In genomic region chr13:50379584-50379983, GRCh38 we compare ENCODE assay signal across 21 cellular contexts.
A peak's percentile ranks its signal among the peaks of the same experiment; 100 is the strongest.
DNase-seq lines count a peak whose midpoint lies in the region; ATAC-seq and TF ChIP-seq lines count a peak whose summit lies in the region.
"Had no signal": no experiment of that assay in that cellular context is flagged by ENCODE, and none has a peak within 500 bp of the region (broad histone marks: within the 10 kb centered on the region; RNA-seq: fewer than 3 reads in every experiment).

No MANE protein-coding gene starts in this region.

- no peak for TF ChIP-seq CTCF in DND-41 (IDR thresholded peaks at IDR 0.05; ENCODE audit: borderline replicate concordance, extremely low read depth, low read length, poor library complexity, severe bottlenecking)
- TF ChIP-seq CTCF in epithelial cell of proximal tubule (conservative IDR thresholded peaks at IDR 0.05; ENCODE audit: low read depth, low read length) = no peak
- TF ChIP-seq CTCF in psoas muscle (IDR thresholded peaks at IDR 0.05) = no peak
- TF ChIP-seq CTCF in right atrium auricular region (IDR thresholded peaks at IDR 0.05) = no peak

- 0 out of 2 replicates have a peak overlapping the region, but pooled peaks have one; percentile 59 for H3K4me2 ChIP-seq in DND-41 (ENCODE audit: insufficient read depth, low read length)
- H3K4me2 ChIP-seq: BLaER1 had no signal

- intact Hi-C loops in psoas muscle (cut with DNase I) = loop anchor here (5.0 to 10.0 kb wide), 3 partner anchors 153 to 425 kb away; no protein-coding TSS in a partner anchor

- no peak overlapping the region for H3K4me3 ChIP-seq in DND-41 (ENCODE audit: low read depth in 1 of 2, low read length in 2 of 2)
- H3K4me3 ChIP-seq in epithelial cell of proximal tubule (ENCODE audit: low read depth, low read length) = no peak overlapping the region
- H3K4me3 ChIP-seq in psoas muscle = no peak overlapping the region
- no peak overlapping the region for H3K4me3 ChIP-seq in right atrium auricular region
- H3K4me3 ChIP-seq: BLaER1, GM12878, SJCRH30 had no signal

- H3K9me3 ChIP-seq in DND-41 (ENCODE audit: insufficient read depth, low read length, severe bottlenecking) (peaks cover 24% of the 10 kb centered on the region), psoas muscle (peaks cover 5% of the 10 kb centered on the region), right atrium auricular region (peaks cover 0 to 9% of the 10 kb centered on the region in 2 donors)

- WGBS in psoas muscle, 3 donors = 22 to 35% (median 32%) methylated on average over 3 of the region's 3 CpGs

- H3K4me1 ChIP-seq in DND-41 (ENCODE audit: insufficient read depth, low read length) = peaks cover 31% of the 10 kb centered on the region
- H3K4me1 ChIP-seq in psoas muscle = peaks cover 23% of the 10 kb centered on the region
- H3K4me1 ChIP-seq in right atrium auricular region = no peaks in the 10 kb centered on the region
- H3K4me1 ChIP-seq: BLaER1 had no signal

- no peaks in the 10 kb centered on the region for H3K36me3 ChIP-seq in DND-41 (ENCODE audit: insufficient read depth, low read length)
- H3K36me3 ChIP-seq in psoas muscle (ENCODE audit: insufficient read depth in 1 of 2, low read depth in 1 of 2) = no peaks in the 10 kb centered on the region
- H3K36me3 ChIP-seq in right atrium auricular region = no peaks in the 10 kb centered on the region
- H3K36me3 ChIP-seq: SJCRH30 had no signal

- no peak overlapping the region for H2AFZ ChIP-seq in DND-41 (ENCODE audit: low read depth, low read length)

- no peaks in the 10 kb centered on the region for H3K79me2 ChIP-seq in DND-41 (ENCODE audit: insufficient read depth, low read length)

- H3K27ac ChIP-seq in DND-41 (ENCODE audit: low read length) (peak overlapping the region; percentile 76), psoas muscle (peak overlapping the region; percentile 96), right atrium auricular region (no peak overlapping the region)
- H3K27ac ChIP-seq: BLaER1, SJCRH30 had no signal

- no peaks in the 10 kb centered on the region for H4K20me1 ChIP-seq in DND-41 (ENCODE audit: insufficient read depth, low read length)
- H4K20me1 ChIP-seq: BLaER1 had no signal

- DNase-seq in DND-41 = no peak
- peak; percentile 32 for DNase-seq in NCI-H226
- peak; percentile 52 for DNase-seq in epithelial cell of proximal tubule (ENCODE audit: low read depth)
- DNase-seq in psoas muscle = no peak
- DNase-seq in GOT3 (lab: John Stamatoyannopoulos, UW) = no peak
- no peak for DNase-seq in NCI-H526 treated with DMSO at 0.1 percent for 48 hours (lab: John Stamatoyannopoulos, UW)
- no peak for DNase-seq in right atrium auricular region (ENCODE audit: low spot score)
- DNase-seq: CD4-positive, alpha-beta memory T cell; DMS153; EL; HCEC 1CT; NCI-H1092 treated with DMSO at 0.1 percent for 48 hours; NCI-H146; NCI-H2029 treated with DMSO at 0.1 percent for 48 hours; NCI-H2171 treated with DMSO at 0.1 percent for 48 hours; NCI-H510A; NCI-H82; SJCRH30 had no signal

- no peak overlapping the region for H3K9ac ChIP-seq in DND-41 (ENCODE audit: low read depth, low read length)
- H3K9ac ChIP-seq: BLaER1 had no signal

- H3K27me3 ChIP-seq in DND-41 (ENCODE audit: insufficient read depth, low read length, poor library complexity) = no peaks in the 10 kb centered on the region
- H3K27me3 ChIP-seq in psoas muscle (ENCODE audit: insufficient read depth in 3 of 3, low read length in 2 of 3) = no peaks in the 10 kb centered on the region
- H3K27me3 ChIP-seq in right atrium auricular region = no peaks in the 10 kb centered on the region
- H3K27me3 ChIP-seq: BLaER1, SJCRH30 had no signal

- ATAC-seq in DND-41 (ENCODE audit: insufficient read depth, low read depth) (no peak), psoas muscle (peak in 2 of 4 donors; percentile 34 to 56), GM21717 (IDR thresholded peaks at IDR 0.05; ENCODE audit: unreplicated experiment) (no peak)
- ATAC-seq: GM12878 had no signal

Comparison
In these comparisons a context has a peak if more than half of its experiments do, and no peak if none do; other contexts are left out.
1. DNase-seq: peak in NCI-H226 (single experiment) and epithelial cell of proximal tubule (single experiment); none in DND-41 (single experiment), psoas muscle (0 of 2), GOT3 (single experiment), NCI-H526 treated with DMSO at 0.1 percent for 48 hours (single experiment) and right atrium auricular region (single experiment).
2. H3K27ac ChIP-seq: peak in DND-41 (single experiment) and psoas muscle (single experiment); none in right atrium auricular region (0 of 2).